ENCODE assay signal across 8 cellular contexts in genomic region chr5:72848474-72849428, GRCh38.
DNase-seq lines count a peak whose midpoint lies in the region; ATAC-seq and TF ChIP-seq lines count a peak whose summit lies in the region.

No MANE protein-coding gene starts in this region.

- H3K9ac ChIP-seq in muscle layer of colon (ENCODE audit: low read length), result peak overlapping the region; percentile 58

- peaks cover 56% of the 10 kb centered on the region for H3K4me1 ChIP-seq in muscle layer of colon (ENCODE audit: insufficient read depth, low read length)

- DNase-seq in NCI-H2227 (lab: John Stamatoyannopoulos, UW; ENCODE audit: unreplicated experiment) (peak; percentile 57), NCI-H2227 treated with DMSO at 0.1 percent for 48 hours (lab: John Stamatoyannopoulos, UW) (no peak), NCI-H1930 (lab: John Stamatoyannopoulos, UW) (peak; percentile 7 to 11), epithelial cell of esophagus (ENCODE audit: low read depth) (peak; percentile 37)
- peak; percentile 77 for DNase-seq in activated CD8-positive, alpha-beta memory T cell treated with anti-CD3 and anti-CD28 coated beads, Interleukin-2, amount 50 U/mL, for 48 hours
- DNase-seq in stimulated activated CD8-positive, alpha-beta memory T cell treated with anti-CD3 and anti-CD28 coated beads, Interleukin-7, amount 100 ng/mL, for 24 hours (ENCODE audit: low read depth), result peak; percentile 28

- H3K36me3 ChIP-seq in muscle layer of colon (ENCODE audit: insufficient read depth, low read length), result peaks cover 6% of the 10 kb centered on the region

- no peak for TF ChIP-seq CTCF in epithelial cell of esophagus (IDR thresholded peaks at IDR 0.05; ENCODE audit: insufficient read depth, low read depth, low read length, missing control alignments)

- ATAC-seq in HG02588 (IDR thresholded peaks at IDR 0.05; ENCODE audit: unreplicated experiment), result peak; percentile 52

- H3K27me3 ChIP-seq in muscle layer of colon (ENCODE audit: control insufficient read depth in 1 of 2, insufficient read depth in 2 of 2, low read length in 2 of 2), result no peaks in the 10 kb centered on the region

- no peaks in the 10 kb centered on the region for H3K9me3 ChIP-seq in muscle layer of colon (ENCODE audit: low read length)

- H3K4me3 ChIP-seq in epithelial cell of esophagus (ENCODE audit: low read length) (peak overlapping the region; percentile 88), muscle layer of colon (ENCODE audit: low read depth in 1 of 2, low read length in 2 of 2) (peak overlapping the region; percentile 82 to 92)

- H3K27ac ChIP-seq in muscle layer of colon (ENCODE audit: low read depth, low read length), result peak overlapping the region; percentile 88
